Comparison of ENCODE assay signal across 8 cellular contexts in genomic region chr11:59756496-59756840, GRCh38. TPM values are rescaled to one million over a fixed set of nuclear protein-coding genes. Genes with fewer than 3 reads are reported as not detected.
DNase-seq lines count a peak whose midpoint lies in the region; ATAC-seq lines count a peak whose summit lies in the region.

No MANE protein-coding gene starts in this region.

- 66% methylated on average over 3 of the region's 3 CpGs for WGBS in HUES64

- H3K4me3 Mint-ChIP-seq in activated T-helper 1 cell treated with anti-CD3 and anti-CD28 coated beads, Interleukin-12 subunit alpha, Interleukin-12 subunit beta, Interleukin-2, Interleukin-4 antibody, amounts not matched to agents 30 ng/mL and 10 ng/mL and 1 ng/mL, durations not matched to agents 14 hours and 24 hours and 36 hours, result peak overlapping the region; percentile 90
- no peak overlapping the region for H3K4me3 Mint-ChIP-seq in stimulated activated memory B cell treated with anti-CD40 and anti-IgM and Interleukin-4, amounts not matched to agents 10 μg/mL and 1 μg/mL and 100 μg/mL, for 72 hours

- DNase-seq in activated T-helper 1 cell treated with anti-CD3 and anti-CD28 coated beads, Interleukin-12 subunit alpha, Interleukin-12 subunit beta, Interleukin-2, Interleukin-4 antibody, amounts not matched to agents 30 ng/mL and 10 ng/mL and 1 ng/mL, durations not matched to agents 14 hours and 24 hours and 36 hours (ENCODE audit: low spot score), result no peak
- DNase-seq in dedifferentiated amniotic fluid mesenchymal stem cell (ENCODE audit: extremely low spot score), result no peak
- DNase-seq in middle frontal gyrus (ENCODE audit: extremely low spot score, low spot score), result no peak

- H3K9me3 Mint-ChIP-seq in activated T-helper 1 cell treated with anti-CD3 and anti-CD28 coated beads, Interleukin-12 subunit alpha, Interleukin-12 subunit beta, Interleukin-2, Interleukin-4 antibody, amounts not matched to agents 30 ng/mL and 10 ng/mL and 1 ng/mL, durations not matched to agents 14 hours and 24 hours and 36 hours, result no peaks in the 10 kb centered on the region
- no peaks in the 10 kb centered on the region for H3K9me3 Mint-ChIP-seq in stimulated activated memory B cell treated with anti-CD40 and anti-IgM and Interleukin-4, amounts not matched to agents 10 μg/mL and 1 μg/mL and 100 μg/mL, for 72 hours

- peaks cover 4% of the 10 kb centered on the region; the same call in 1 of the 2 replicates for H3K27me3 ChIP-seq in HUES64 (ENCODE audit: insufficient read depth, low read length)
- peaks cover 2% of the 10 kb centered on the region for H3K27me3 ChIP-seq in iPS-15b (ENCODE audit: control insufficient read depth, insufficient read depth, low read length)

- H3K27ac ChIP-seq in HUES64 (ENCODE audit: low read depth, low read length), result no peak overlapping the region

- peaks cover 7% of the 10 kb centered on the region for H3K27me3 Mint-ChIP-seq in activated T-helper 1 cell treated with anti-CD3 and anti-CD28 coated beads, Interleukin-12 subunit alpha, Interleukin-12 subunit beta, Interleukin-2, Interleukin-4 antibody, amounts not matched to agents 30 ng/mL and 10 ng/mL and 1 ng/mL, durations not matched to agents 14 hours and 24 hours and 36 hours (ENCODE audit: insufficient read depth)
- no peaks in the 10 kb centered on the region for H3K27me3 Mint-ChIP-seq in stimulated activated memory B cell treated with anti-CD40 and anti-IgM and Interleukin-4, amounts not matched to agents 10 μg/mL and 1 μg/mL and 100 μg/mL, for 72 hours

- H3K4me3 ChIP-seq in HUES64 (ENCODE audit: low read length) (peak overlapping the region; percentile 86), iPS-15b (ENCODE audit: low read depth, low read length) (peak overlapping the region; percentile 78)

- H3K9me3 ChIP-seq in HUES64 (ENCODE audit: insufficient read depth, low read depth, low read length), result no peaks in the 10 kb centered on the region
- H3K9me3 ChIP-seq in iPS-15b (ENCODE audit: control insufficient read depth, insufficient read depth, low read length), result no peaks in the 10 kb centered on the region

- ATAC-seq in stimulated activated memory B cell treated with anti-CD40 and anti-IgM and Interleukin-4, amounts not matched to agents 10 μg/mL and 1 μg/mL and 100 μg/mL, for 72 hours, result no peak
- no peak for ATAC-seq in HG03521 (IDR thresholded peaks at IDR 0.05; ENCODE audit: unreplicated experiment)
- ATAC-seq in GM18870 (IDR thresholded peaks at IDR 0.05; ENCODE audit: unreplicated experiment), result no peak

- intact Hi-C loops in activated T-helper 1 cell treated with anti-CD3 and anti-CD28 coated beads, Interleukin-12 subunit alpha, Interleukin-12 subunit beta, Interleukin-2, Interleukin-4 antibody, amounts not matched to agents 30 ng/mL and 10 ng/mL and 1 ng/mL, durations not matched to agents 14 hours and 24 hours and 36 hours (cut with micrococcal nuclease), result loop anchor here (5.0 to 10.0 kb wide), 2 partner anchors 101 to 1182 kb away; partner anchors contain the start of genes LPXN and ZFP91

- peaks cover 11% of the 10 kb centered on the region for H3K36me3 Mint-ChIP-seq in activated T-helper 1 cell treated with anti-CD3 and anti-CD28 coated beads, Interleukin-12 subunit alpha, Interleukin-12 subunit beta, Interleukin-2, Interleukin-4 antibody, amounts not matched to agents 30 ng/mL and 10 ng/mL and 1 ng/mL, durations not matched to agents 14 hours and 24 hours and 36 hours (ENCODE audit: low read depth)
- H3K36me3 Mint-ChIP-seq in stimulated activated memory B cell treated with anti-CD40 and anti-IgM and Interleukin-4, amounts not matched to agents 10 μg/mL and 1 μg/mL and 100 μg/mL, for 72 hours, result no peaks in the 10 kb centered on the region

- no peak overlapping the region for H3K9ac ChIP-seq in HUES64 (ENCODE audit: low read depth, low read length)
- H3K9ac ChIP-seq in iPS-15b (ENCODE audit: low read depth, low read length), result no peak overlapping the region

- no peaks in the 10 kb centered on the region for H3K36me3 ChIP-seq in HUES64 (ENCODE audit: insufficient read depth, low read length)
- no peaks in the 10 kb centered on the region for H3K36me3 ChIP-seq in iPS-15b (ENCODE audit: control insufficient read depth, insufficient read depth, low read length)

- peaks cover 21% of the 10 kb centered on the region; the same call in 1 of the 2 replicates for H3K4me1 ChIP-seq in HUES64 (ENCODE audit: insufficient read depth, low read length)
- peaks cover 11% of the 10 kb centered on the region for H3K4me1 ChIP-seq in iPS-15b (ENCODE audit: control insufficient read depth, insufficient read depth, low read length)

- H3K27ac Mint-ChIP-seq in activated T-helper 1 cell treated with anti-CD3 and anti-CD28 coated beads, Interleukin-12 subunit alpha, Interleukin-12 subunit beta, Interleukin-2, Interleukin-4 antibody, amounts not matched to agents 30 ng/mL and 10 ng/mL and 1 ng/mL, durations not matched to agents 14 hours and 24 hours and 36 hours, result no peak overlapping the region
- peak overlapping the region; percentile 53 for H3K27ac Mint-ChIP-seq in stimulated activated memory B cell treated with anti-CD40 and anti-IgM and Interleukin-4, amounts not matched to agents 10 μg/mL and 1 μg/mL and 100 μg/mL, for 72 hours

- peaks cover 52% of the 10 kb centered on the region for H3K4me1 Mint-ChIP-seq in activated T-helper 1 cell treated with anti-CD3 and anti-CD28 coated beads, Interleukin-12 subunit alpha, Interleukin-12 subunit beta, Interleukin-2, Interleukin-4 antibody, amounts not matched to agents 30 ng/mL and 10 ng/mL and 1 ng/mL, durations not matched to agents 14 hours and 24 hours and 36 hours (ENCODE audit: low read depth)
- peaks cover 39% of the 10 kb centered on the region for H3K4me1 Mint-ChIP-seq in stimulated activated memory B cell treated with anti-CD40 and anti-IgM and Interleukin-4, amounts not matched to agents 10 μg/mL and 1 μg/mL and 100 μg/mL, for 72 hours

RNA-seq across cellular contexts. Expression of gene STX3, which starts 1.3 kb away (rescaled TPM):
- polyA plus RNA-seq in HUES64 (2013, experiment 1 of 2), result 29.8 TPM
- 30.2 TPM for polyA plus RNA-seq in HUES64 (2013, experiment 2 of 2)
- total RNA-seq in activated T-helper 1 cell treated with anti-CD3 and anti-CD28 coated beads, Interleukin-12 subunit alpha, Interleukin-12 subunit beta, Interleukin-2, Interleukin-4 antibody, amounts not matched to agents 30 ng/mL and 10 ng/mL and 1 ng/mL, durations not matched to agents 14 hours and 24 hours and 36 hours, result 26.2 and 28.4 TPM in 2 replicates

RNA-seq across cellular contexts. Expression of gene OR10V1, which starts 42.8 kb away (rescaled TPM):
- polyA plus RNA-seq in HUES64 (2013, experiment 1 of 2), result not detected
- not detected for polyA plus RNA-seq in HUES64 (2013, experiment 2 of 2)
- total RNA-seq in activated T-helper 1 cell treated with anti-CD3 and anti-CD28 coated beads, Interleukin-12 subunit alpha, Interleukin-12 subunit beta, Interleukin-2, Interleukin-4 antibody, amounts not matched to agents 30 ng/mL and 10 ng/mL and 1 ng/mL, durations not matched to agents 14 hours and 24 hours and 36 hours, result not detected in 2 replicates

RNA-seq across cellular contexts. Expression of gene MRPL16, which starts 54.1 kb away (rescaled TPM):
- polyA plus RNA-seq in HUES64 (2013, experiment 1 of 2), result 61.7 TPM
- 59.8 TPM for polyA plus RNA-seq in HUES64 (2013, experiment 2 of 2)
- 88.3 and 93.9 TPM in 2 replicates for total RNA-seq in activated T-helper 1 cell treated with anti-CD3 and anti-CD28 coated beads, Interleukin-12 subunit alpha, Interleukin-12 subunit beta, Interleukin-2, Interleukin-4 antibody, amounts not matched to agents 30 ng/mL and 10 ng/mL and 1 ng/mL, durations not matched to agents 14 hours and 24 hours and 36 hours
